Comparison of ENCODE assay signal across 10 cellular contexts in genomic region chr3:52005571-52005986, GRCh38. TPM values are rescaled to one million over a fixed set of nuclear protein-coding genes. Genes with fewer than 3 reads are reported as not detected.
A peak's percentile ranks its signal among the peaks of the same experiment; 100 is the strongest.
DNase-seq lines count a peak whose midpoint lies in the region; ATAC-seq and TF ChIP-seq lines count a peak whose summit lies in the region.
"Had no signal": no experiment of that assay in that cellular context is flagged by ENCODE, and none has a peak within 500 bp of the region (broad histone marks: within the 10 kb centered on the region; RNA-seq: fewer than 3 reads in every experiment).

No MANE protein-coding gene starts in this region.

- no peaks in the 10 kb centered on the region for H3K36me3 Mint-ChIP-seq in chondrocyte (ENCODE audit: low read depth)
- no peaks in the 10 kb centered on the region for H3K36me3 Mint-ChIP-seq in activated naive CD4-positive, alpha-beta T cell treated with anti-CD3 and anti-CD28 coated beads, Interleukin-2, amount 50 U/mL, for 72 hours

- no peaks in the 10 kb centered on the region for H3K36me3 ChIP-seq in lung (ENCODE audit: control insufficient read depth in 2 of 2, insufficient read depth in 2 of 2, low read length in 2 of 2)
- no peaks in the 10 kb centered on the region for H3K36me3 ChIP-seq in transverse colon
- H3K36me3 ChIP-seq: neutrophil had no signal

- H3K9me3 ChIP-seq in lung (ENCODE audit: control insufficient read depth in 2 of 2, insufficient read depth in 1 of 2, low read length in 1 of 2): no peaks in the 10 kb centered on the region
- H3K9me3 ChIP-seq in transverse colon: no peaks in the 10 kb centered on the region
- H3K9me3 ChIP-seq: neutrophil had no signal

- H3K27me3 ChIP-seq in lung (ENCODE audit: control insufficient read depth, insufficient read depth): no peaks in the 10 kb centered on the region
- no peaks in the 10 kb centered on the region for H3K27me3 ChIP-seq in transverse colon
- H3K27me3 ChIP-seq: neutrophil had no signal

- H3K9me3 Mint-ChIP-seq in chondrocyte (ENCODE audit: low read depth): no peaks in the 10 kb centered on the region
- H3K9me3 Mint-ChIP-seq in activated naive CD4-positive, alpha-beta T cell treated with anti-CD3 and anti-CD28 coated beads, Interleukin-2, amount 50 U/mL, for 72 hours: no peaks in the 10 kb centered on the region
- H3K9me3 Mint-ChIP-seq: activated T-cell treated with anti-CD3 and anti-CD28 coated beads, Interleukin-2, amount 50 U/mL, for 72 hours had no signal

- TF ChIP-seq CTCF in AG09319 (IDR thresholded peaks at IDR 0.05; ENCODE audit: low read depth, low read length): no peak
- TF ChIP-seq CTCF in chondrocyte (IDR thresholded peaks at IDR 0.05): peak; percentile 11
- TF ChIP-seq CTCF in lung (IDR thresholded peaks at IDR 0.05; ENCODE audit: control extremely low read depth, extremely low read depth): no peak
- no peak for TF ChIP-seq CTCF in GM10266 (IDR thresholded peaks at IDR 0.05; ENCODE audit: control insufficient read depth, insufficient read depth, low read depth, missing control alignments)
- no peak for TF ChIP-seq CTCF in transverse colon (IDR thresholded peaks at IDR 0.05)

- no peaks in the 10 kb centered on the region for H3K27me3 Mint-ChIP-seq in chondrocyte (ENCODE audit: low read depth)

- in situ Hi-C loops in transverse colon (cut with MboI; ENCODE audit: low pct_ligation_motif_present in 1 of 4, low pct_unique_long_range_greater_than_20kb in 1 of 4, low sequenced_read_pairs in 3 of 4): loop anchor here in 3 of 4 donors (10.0 to 25.0 kb wide), 2 partner anchors 49 to 332 kb away; partner anchors contain the start of gene DUSP7 (in 1 of the 3)

- no peak overlapping the region for H3K27ac Mint-ChIP-seq in chondrocyte (ENCODE audit: unreplicated experiment)
- peak overlapping the region in 1 of 2 donors; percentile 20 for H3K27ac Mint-ChIP-seq in activated naive CD4-positive, alpha-beta T cell treated with anti-CD3 and anti-CD28 coated beads, Interleukin-2, amount 50 U/mL, for 72 hours
- H3K27ac Mint-ChIP-seq: activated T-cell treated with anti-CD3 and anti-CD28 coated beads, Interleukin-2, amount 50 U/mL, for 72 hours had no signal

- DNase-seq in AG09319 (ENCODE audit: extremely low read depth, low read depth): peak; percentile 27
- DNase-seq in NCI-H1105 treated with DMSO at 0.1 percent for 48 hours (lab: John Stamatoyannopoulos, UW): peak; percentile 24
- DNase-seq in chondrocyte (ENCODE audit: low spot score): no peak
- no peak for DNase-seq in lung (ENCODE audit: low spot score)
- no peak for DNase-seq in activated naive CD4-positive, alpha-beta T cell treated with anti-CD3 and anti-CD28 coated beads, Interleukin-2, amount 50 U/mL, for 72 hours (ENCODE audit: low spot score in 2 of 2)
- no peak for DNase-seq in GM10266 (ENCODE audit: extremely low spot score)
- DNase-seq in transverse colon: no peak
- DNase-seq: activated T-cell treated with anti-CD3 and anti-CD28 coated beads, Interleukin-2, amount 50 U/mL, for 72 hours had no signal

- intact Hi-C loops in transverse colon (cut with DNase I; ENCODE audit: low total_unique reads): loop anchor here (10.0 kb wide), 1 partner anchor 49 kb away; the partner anchor contains the start of gene DUSP7

- TF ChIP-seq POLR2A in transverse colon (IDR thresholded peaks at IDR 0.05): no peak

- WGBS in lung, 2 donors: 12 to 31% methylated on average over 15 of the region's 15 CpGs
- 44% methylated on average over 15 of the region's 15 CpGs; no CpG with 5 or more reads in 1 of the 2 donors for WGBS in transverse colon (ENCODE audit: low coverage in 1 of 2), 2 donors

- H3K4me3 Mint-ChIP-seq in chondrocyte (ENCODE audit: unreplicated experiment): no peak overlapping the region

- peaks cover 22% of the 10 kb centered on the region for H3K4me1 Mint-ChIP-seq in chondrocyte (ENCODE audit: low read depth)

- H3K4me3 ChIP-seq in lung (no peak overlapping the region), transverse colon (no peak overlapping the region)

- H3K27ac ChIP-seq in lung (ENCODE audit: low read depth in 1 of 2, low read length in 1 of 2) (peak overlapping the region; percentile 56 to 57), transverse colon (no peak overlapping the region)
- H3K27ac ChIP-seq: neutrophil had no signal

- no peak for ATAC-seq in lung (ENCODE audit: insufficient read depth, low FRiP score)
- ATAC-seq in GM19023 (IDR thresholded peaks at IDR 0.05; ENCODE audit: unreplicated experiment): no peak
- ATAC-seq in activated naive CD4-positive, alpha-beta T cell treated with anti-CD3 and anti-CD28 coated beads, Interleukin-2, amount 50 U/mL, for 72 hours: no peak
- ATAC-seq: activated T-cell treated with anti-CD3 and anti-CD28 coated beads, Interleukin-2, amount 50 U/mL, for 72 hours had no signal

- H3K4me1 ChIP-seq in lung (ENCODE audit: control insufficient read depth in 2 of 2, insufficient read depth in 2 of 2, low read length in 2 of 2) (peaks cover 7 to 19% of the 10 kb centered on the region in 2 donors), transverse colon (peaks cover 0 to 15% (median 6%) of the 10 kb centered on the region in 4 donors)

- TF ChIP-seq EP300 in transverse colon (IDR thresholded peaks at IDR 0.05; ENCODE audit: low read depth): no peak

RNA-seq across cellular contexts. Expression of gene RPL29, which starts 9.9 kb away (rescaled TPM):
- total RNA-seq in chondrocyte: 610 to 772 TPM (median 621 TPM) in 3 replicates
- total RNA-seq in lung: 100 to 1,000 TPM; 711 to 912 TPM
- polyA plus RNA-seq in lung: 1,000 to 10,000 TPM; 1,556 to 2,402 TPM
- 1,000 to 10,000 TPM; 1,489 to 1,761 TPM for total RNA-seq in activated naive CD4-positive, alpha-beta T cell treated with anti-CD3 and anti-CD28 coated beads, Interleukin-2, amount 50 U/mL, for 72 hours
- 1,000 to 10,000 TPM in 1 of 4 donors, 100 to 1,000 TPM in 3; 366 to 1,281 (median 746) TPM for total RNA-seq in transverse colon

RNA-seq across cellular contexts. Expression of gene ACY1, which starts 22.2 kb away (rescaled TPM):
- total RNA-seq in chondrocyte (21.1 to 24.5 TPM (median 21.7 TPM) in 3 replicates), lung (10 to 100 TPM; 19.6 to 52.6 TPM), transverse colon (100 to 1,000 TPM; 165 to 426 (median 250) TPM)
- 10 to 100 TPM; 31.7 to 46.2 TPM for polyA plus RNA-seq in lung
- 10 to 100 TPM; 54.7 to 78.5 TPM for total RNA-seq in activated naive CD4-positive, alpha-beta T cell treated with anti-CD3 and anti-CD28 coated beads, Interleukin-2, amount 50 U/mL, for 72 hours

RNA-seq across cellular contexts. Expression of gene ABHD14A, which starts 30.7 kb away (rescaled TPM):
- 10.0 to 19.4 TPM (median 10.2 TPM) in 3 replicates for total RNA-seq in chondrocyte
- 10 to 100 TPM in 1 of 2 donors, 1 to 10 TPM in 1; 7.2 to 24.5 TPM for total RNA-seq in lung
- polyA plus RNA-seq in lung: 10 to 100 TPM; 19.1 to 62.8 TPM
- total RNA-seq in activated naive CD4-positive, alpha-beta T cell treated with anti-CD3 and anti-CD28 coated beads, Interleukin-2, amount 50 U/mL, for 72 hours: 1 to 10 TPM; 7.7 to 9.0 TPM
- 10 to 100 TPM in 2 of 4 donors, 1 to 10 TPM in 2; 2.0 to 11.3 (median 7.7) TPM for total RNA-seq in transverse colon

RNA-seq across cellular contexts. Expression of gene ABHD14B, which starts 31.7 kb away (rescaled TPM):
- total RNA-seq in chondrocyte (24.3 to 38.0 TPM (median 25.7 TPM) in 3 replicates), lung (10 to 100 TPM; 26.3 to 44.9 TPM), transverse colon (100 to 1,000 TPM in 2 of 4 donors, 10 to 100 TPM in 2; 34.4 to 119 (median 99.7) TPM)
- polyA plus RNA-seq in lung: 10 to 100 TPM; 37.5 to 88.1 TPM
- total RNA-seq in activated naive CD4-positive, alpha-beta T cell treated with anti-CD3 and anti-CD28 coated beads, Interleukin-2, amount 50 U/mL, for 72 hours: 10 to 100 TPM; 21.4 to 62.4 TPM

RNA-seq across cellular contexts. Expression of gene PCBP4, which starts 38.3 kb away (rescaled TPM):
- 35.5 to 63.8 TPM (median 55.7 TPM) in 3 replicates for total RNA-seq in chondrocyte
- 10 to 100 TPM; 17.4 to 37.7 TPM for total RNA-seq in lung
- polyA plus RNA-seq in lung: 10 to 100 TPM; 19.5 to 44.3 TPM
- total RNA-seq in activated naive CD4-positive, alpha-beta T cell treated with anti-CD3 and anti-CD28 coated beads, Interleukin-2, amount 50 U/mL, for 72 hours: 10 to 100 TPM; 11.3 to 14.3 TPM
- 100 to 1,000 TPM in 1 of 4 donors, 10 to 100 TPM in 3; 22.4 to 382 (median 63.6) TPM for total RNA-seq in transverse colon

Comparison
In these comparisons a context has a peak if more than half of its experiments do, and no peak if none do; other contexts are left out.
1. DNase-seq: peak in AG09319 (single experiment) and NCI-H1105 treated with DMSO at 0.1 percent for 48 hours (single experiment); none in chondrocyte (single experiment), lung (single experiment), activated naive CD4-positive, alpha-beta T cell treated with anti-CD3 and anti-CD28 coated beads, Interleukin-2, amount 50 U/mL, for 72 hours (0 of 2), GM10266 (single experiment) and transverse colon (single experiment).
2. H3K27ac ChIP-seq: peak in lung (2 of 2); none in transverse colon (0 of 4).